ENCODE assay signal across 12 cellular contexts in the genomic region with DNA sequence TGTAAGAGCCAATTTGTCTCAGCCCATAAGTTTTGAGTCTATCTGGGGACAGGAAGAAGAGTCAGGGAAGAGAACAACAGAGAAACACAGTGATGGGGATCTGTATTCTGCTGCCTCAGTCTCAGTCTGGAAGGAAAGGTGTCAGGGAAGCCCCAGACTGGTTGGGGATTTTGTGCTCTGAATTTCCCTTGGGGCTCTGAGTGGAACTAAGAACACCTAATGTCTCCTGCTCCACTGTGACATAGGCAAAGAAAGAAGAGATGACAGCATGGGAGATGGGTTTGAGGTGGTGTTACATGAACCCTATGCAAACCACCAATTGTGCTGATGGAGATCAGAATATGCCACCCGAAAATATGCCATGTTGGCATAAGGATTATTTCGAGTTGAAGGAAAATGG.
DNase-seq lines count a peak whose midpoint lies in the region; ATAC-seq and TF ChIP-seq lines count a peak whose summit lies in the region.
"Had no signal": no experiment of that assay in that cellular context is flagged by ENCODE, and none has a peak within 500 bp of the region (broad histone marks: within the 10 kb centered on the region; RNA-seq: fewer than 3 reads in every experiment).

No MANE protein-coding gene starts in this region.

- no peaks in the 10 kb centered on the region for H3K9me3 Mint-ChIP-seq in effector memory CD8-positive, alpha-beta T cell

- DNase-seq in GM10266 (ENCODE audit: extremely low spot score) (peak; percentile 47), globus pallidus (ENCODE audit: low spot score) (no peak), ecto neural progenitor cell (ENCODE audit: low spot score) (no peak)
- no peak for DNase-seq in effector memory CD8-positive, alpha-beta T cell
- DNase-seq: DMS 273 treated with DMSO at 0.1 percent for 48 hours; dorsolateral prefrontal cortex; stimulated activated CD4-positive, alpha-beta T cell treated with anti-CD3 and anti-CD28 coated beads, Interleukin-4, amount 100 ng/mL, for 4 hours; stimulated activated naive CD4-positive, alpha-beta T cell treated with Interleukin-2 at 50 U/mL for 16 hours had no signal

- ATAC-seq in GM18868 (IDR thresholded peaks at IDR 0.05; ENCODE audit: unreplicated experiment) (peak; percentile 85), GM21723 (IDR thresholded peaks at IDR 0.05; ENCODE audit: unreplicated experiment) (peak; percentile 70), HG03378 (IDR thresholded peaks at IDR 0.05; ENCODE audit: unreplicated experiment) (peak; percentile 69), GM19328 (IDR thresholded peaks at IDR 0.05; ENCODE audit: unreplicated experiment) (no peak)
- ATAC-seq in effector memory CD8-positive, alpha-beta T cell (replicated peaks) = no peak

- no peaks in the 10 kb centered on the region for H3K27me3 Mint-ChIP-seq in effector memory CD8-positive, alpha-beta T cell

- no peak overlapping the region for H3K27ac Mint-ChIP-seq in effector memory CD8-positive, alpha-beta T cell

- H3K4me3 Mint-ChIP-seq in effector memory CD8-positive, alpha-beta T cell = no peak overlapping the region

- TF ChIP-seq CTCF in GM10266 (IDR thresholded peaks at IDR 0.05; ENCODE audit: control insufficient read depth, insufficient read depth, low read depth, missing control alignments) = no peak

- peaks cover 3% of the 10 kb centered on the region for H3K36me3 Mint-ChIP-seq in effector memory CD8-positive, alpha-beta T cell (ENCODE audit: insufficient read depth)

- H3K4me1 Mint-ChIP-seq in effector memory CD8-positive, alpha-beta T cell (ENCODE audit: low read depth in 2 of 2) = peaks cover 8 to 11% of the 10 kb centered on the region in 2 donors

Comparison
In these comparisons a context has a peak if more than half of its experiments do, and no peak if none do; other contexts are left out.
1. ATAC-seq: peak in GM18868 (single experiment), GM21723 (single experiment) and HG03378 (single experiment); none in GM19328 (single experiment) and effector memory CD8-positive, alpha-beta T cell (single experiment).